ENCODE assay signal across 9 cellular contexts in the genomic region with DNA sequence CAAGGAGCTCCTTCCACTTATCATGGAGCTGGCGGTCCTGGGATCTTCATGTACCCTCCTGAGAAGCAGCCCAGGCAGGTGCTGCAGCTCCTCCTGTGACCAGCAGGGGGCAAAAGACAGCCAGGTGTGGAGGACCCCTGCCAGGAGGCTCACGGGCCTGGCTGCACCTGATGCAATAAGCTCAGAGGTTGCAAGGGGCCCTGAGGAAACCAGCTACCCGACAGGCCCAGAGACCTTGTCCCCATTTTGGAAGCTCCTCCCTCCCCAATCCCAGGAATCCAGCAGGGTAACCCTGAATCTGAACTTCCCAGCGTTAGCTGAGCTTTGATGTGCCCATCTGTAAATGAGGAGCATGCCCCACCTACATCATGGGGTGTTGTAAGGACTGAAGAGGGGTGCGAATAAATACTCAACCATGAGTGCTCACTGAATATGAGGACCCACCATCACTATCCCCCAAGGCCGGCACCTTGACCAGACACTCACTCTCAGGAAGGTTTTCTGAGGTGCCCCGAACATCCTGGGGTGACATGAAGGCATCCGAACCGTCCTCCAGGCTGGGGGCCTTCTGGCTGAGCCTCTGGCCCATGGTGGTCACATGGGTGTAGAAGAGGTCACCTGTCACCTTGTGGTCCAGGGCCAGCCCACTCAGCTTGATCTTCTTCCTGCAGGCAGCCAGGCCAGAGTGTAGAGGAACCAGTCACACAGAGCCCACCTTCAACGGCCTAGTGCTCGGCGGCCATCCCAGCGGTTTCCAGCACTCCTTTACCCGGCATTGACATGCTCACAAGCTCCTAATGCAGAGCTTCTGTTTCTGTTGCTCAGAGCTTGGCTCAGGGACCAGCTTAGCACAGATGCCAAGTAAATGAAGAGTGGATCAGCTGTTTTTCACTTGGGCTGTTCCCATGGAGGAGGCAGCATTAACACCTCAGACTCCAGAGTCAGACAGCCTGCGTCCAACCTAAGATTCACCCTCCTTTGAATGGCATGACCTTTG. TPM values are rescaled to one million over a fixed set of nuclear protein-coding genes. Genes with fewer than 3 reads are reported as not detected.
A peak's percentile ranks its signal among the peaks of the same experiment; 100 is the strongest.
DNase-seq lines count a peak whose midpoint lies in the region; ATAC-seq, FAIRE-seq and TF ChIP-seq lines count a peak whose summit lies in the region.
"Had no signal": no experiment of that assay in that cellular context is flagged by ENCODE, and none has a peak within 500 bp of the region (broad histone marks: within the 10 kb centered on the region; RNA-seq: fewer than 3 reads in every experiment).

No MANE protein-coding gene starts in this region.

- no peaks in the 10 kb centered on the region for H3K27me3 ChIP-seq in CD4-positive, alpha-beta memory T cell (ENCODE audit: insufficient read depth, low read length)
- peaks cover 2% of the 10 kb centered on the region for H3K27me3 ChIP-seq in bronchial epithelial cell (ENCODE audit: control insufficient read depth, insufficient read depth, low read length)

- no peak overlapping the region for H3K4me3 Mint-ChIP-seq in CD4-positive, alpha-beta memory T cell
- H3K4me3 Mint-ChIP-seq in WTC11: no peak overlapping the region

- H3K4me1 ChIP-seq in CD4-positive, alpha-beta memory T cell (ENCODE audit: insufficient read depth, low read length): no peaks in the 10 kb centered on the region

- H3K9me3 Mint-ChIP-seq in CD4-positive, alpha-beta memory T cell: no peaks in the 10 kb centered on the region
- no peaks in the 10 kb centered on the region for H3K9me3 Mint-ChIP-seq in WTC11

- peaks cover 7% of the 10 kb centered on the region for H3K36me3 ChIP-seq in CD4-positive, alpha-beta memory T cell (ENCODE audit: insufficient read depth, low read length)
- no peaks in the 10 kb centered on the region for H3K36me3 ChIP-seq in bronchial epithelial cell (ENCODE audit: control insufficient read depth, insufficient read depth, low read length)

- ATAC-seq in GM21360 (IDR thresholded peaks at IDR 0.05; ENCODE audit: unreplicated experiment): peak; percentile 83
- peak; percentile 83 for ATAC-seq in WTC11
- no peak for ATAC-seq in HG03378 (IDR thresholded peaks at IDR 0.05; ENCODE audit: unreplicated experiment)

- TF ChIP-seq CTCF in WTC11 (IDR thresholded peaks at IDR 0.05) (peak; percentile 93), bronchial epithelial cell (IDR thresholded peaks at IDR 0.05; ENCODE audit: insufficient read depth, low read length, severe bottlenecking) (peak; percentile 92)

- no peak overlapping the region for H3K27ac ChIP-seq in CD4-positive, alpha-beta memory T cell (ENCODE audit: low read depth, low read length)

- DNase-seq in CD4-positive, alpha-beta memory T cell: peak; percentile 64 to 74 (median 67)
- peak; percentile 40 for DNase-seq in KG1 (lab: John Stamatoyannopoulos, UW)
- peak; percentile 95 for DNase-seq in WTC11 (ENCODE audit: low spot score)
- peak; percentile 50 for DNase-seq in bronchial epithelial cell (ENCODE audit: low read depth)
- DNase-seq in medulla oblongata (ENCODE audit: extremely low spot score): peak; percentile 46
- peak; percentile 64 to 69 for DNase-seq in stimulated activated CD8-positive, alpha-beta memory T cell treated with anti-CD3 and anti-CD28 coated beads, Interleukin-4, amount 100 ng/mL, for 4 hours (ENCODE audit: low read depth in 2 of 2, low spot score in 1 of 2)

- H3K4me3 ChIP-seq in CD4-positive, alpha-beta memory T cell (ENCODE audit: low read length in 2 of 2): no peak overlapping the region
- no peak overlapping the region for H3K4me3 ChIP-seq in bronchial epithelial cell (ENCODE audit: low read depth, low read length)

- peaks cover 30% of the 10 kb centered on the region in 2 donors for H3K36me3 Mint-ChIP-seq in CD4-positive, alpha-beta memory T cell
- H3K36me3 Mint-ChIP-seq in WTC11: peaks cover 20% of the 10 kb centered on the region

- H3K27ac Mint-ChIP-seq in CD4-positive, alpha-beta memory T cell: no peak overlapping the region
- peak overlapping the region; percentile 96 for H3K27ac Mint-ChIP-seq in WTC11

- intact Hi-C loops in CD4-positive, alpha-beta memory T cell (cut with micrococcal nuclease): loop anchor here (1.0 to 5.0 kb wide), 4 partner anchors 33 to 306 kb away; no protein-coding TSS in a partner anchor

- H3K9me3 ChIP-seq in CD4-positive, alpha-beta memory T cell (ENCODE audit: control insufficient read depth in 1 of 2, low read length in 2 of 2): no peaks in the 10 kb centered on the region

- no peak for FAIRE-seq in bronchial epithelial cell (lab: Jason Lieb, UNC)

- no peaks in the 10 kb centered on the region for H3K27me3 Mint-ChIP-seq in CD4-positive, alpha-beta memory T cell
- no peaks in the 10 kb centered on the region; the same call in 1 of the 2 replicates for H3K27me3 Mint-ChIP-seq in WTC11 (ENCODE audit: low read depth)

- POLR2A ChIA-PET in CD4-positive, alpha-beta memory T cell (lab: Charles Lee; ENCODE audit: partially characterized antibody): interaction anchor here (0.8 to 3.3 kb wide), 10 partner anchors 10 to 218 kb away, joined by 3 to 30 read pairs (median 4); partner anchors contain the start of genes MED19, SLC43A1, TIMM10 and TMX2
- POLR2A ChIA-PET in WTC11 (lab: Charles Lee): interaction anchor here (0.5 to 2.0 kb wide), 18 partner anchors 11 to 153 kb away, joined by 4 to 37 read pairs (median 6); partner anchors contain the start of genes RTN4RL2, SERPING1, SLC43A1 and TIMM10

- no peaks in the 10 kb centered on the region for H3K4me1 Mint-ChIP-seq in CD4-positive, alpha-beta memory T cell
- H3K4me1 Mint-ChIP-seq in WTC11: peaks cover 15% of the 10 kb centered on the region

- CTCF ChIA-PET in CD4-positive, alpha-beta memory T cell (lab: Charles Lee; ENCODE audit: partially characterized antibody): interaction anchor here (0.6 to 27.6 kb wide), 73 partner anchors 8 to 1196 kb away, joined by 3 to 848 read pairs (median 4); partner anchors contain the start of genes MED19, P2RX3, RTN4RL2 and SELENOH
- CTCF ChIA-PET in WTC11 (lab: Charles Lee): interaction anchor here (0.5 to 8.5 kb wide), 61 partner anchors 9 to 1565 kb away, joined by 3 to 260 read pairs (median 5); partner anchors contain the start of genes BTBD18, CLP1, MED19 and RTN4RL2

TF ChIP-seq in WTC11, 78 proteins besides CTCF, POLR2A, EP300 and RAD21 (continues in another document):
- no peak for TF ChIP-seq E2F1 (CRISPR knock-in tag; IDR thresholded peaks at IDR 0.05)
- peak; percentile 48; the same call in 1 of the 2 replicates for TF ChIP-seq ETV6 (CRISPR knock-in tag; IDR thresholded peaks at IDR 0.05)
- TF ChIP-seq ZBTB21 (CRISPR knock-in tag; IDR thresholded peaks at IDR 0.05; ENCODE audit: borderline replicate concordance): no peak
- no peak for TF ChIP-seq IRF2 (CRISPR knock-in tag; IDR thresholded peaks at IDR 0.05; ENCODE audit: borderline replicate concordance, low read depth)
- 0 out of 2 replicates have a peak, but pooled peaks have one; percentile 53 for TF ChIP-seq E2F5 (CRISPR knock-in tag; IDR thresholded peaks at IDR 0.05)
- TF ChIP-seq, protein P1, sequence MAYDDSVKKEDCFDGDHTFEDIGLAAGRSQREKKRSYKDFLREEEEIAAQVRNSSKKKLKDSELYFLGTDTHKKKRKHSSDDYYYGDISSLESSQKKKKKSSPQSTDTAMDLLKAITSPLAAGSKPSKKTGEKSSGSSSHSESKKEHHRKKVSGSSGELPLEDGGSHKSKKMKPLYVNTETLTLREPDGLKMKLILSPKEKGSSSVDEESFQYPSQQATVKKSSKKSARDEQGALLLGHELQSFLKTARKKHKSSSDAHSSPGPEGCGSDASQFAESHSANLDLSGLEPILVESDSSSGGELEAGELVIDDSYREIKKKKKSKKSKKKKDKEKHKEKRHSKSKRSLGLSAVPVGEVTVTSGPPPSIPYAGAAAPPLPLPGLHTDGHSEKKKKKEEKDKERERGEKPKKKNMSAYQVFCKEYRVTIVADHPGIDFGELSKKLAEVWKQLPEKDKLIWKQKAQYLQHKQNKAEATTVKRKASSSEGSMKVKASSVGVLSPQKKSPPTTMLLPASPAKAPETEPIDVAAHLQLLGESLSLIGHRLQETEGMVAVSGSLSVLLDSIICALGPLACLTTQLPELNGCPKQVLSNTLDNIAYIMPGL (CRISPR knock-in tag; IDR thresholded peaks at IDR 0.05): peak; percentile 55; the same call in 1 of the 2 replicates
- TF ChIP-seq, protein P2, sequence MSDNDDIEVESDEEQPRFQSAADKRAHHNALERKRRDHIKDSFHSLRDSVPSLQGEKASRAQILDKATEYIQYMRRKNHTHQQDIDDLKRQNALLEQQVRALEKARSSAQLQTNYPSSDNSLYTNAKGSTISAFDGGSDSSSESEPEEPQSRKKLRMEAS (CRISPR knock-in tag; IDR thresholded peaks at IDR 0.05): peak; percentile 92

RNA-seq across cellular contexts. Expression of gene SLC43A1, which starts 21.7 kb away (rescaled TPM):
- 10 to 100 TPM; 18.1 to 21.7 TPM for total RNA-seq in CD4-positive, alpha-beta memory T cell
- polyA plus RNA-seq in CD4-positive, alpha-beta memory T cell: 10 to 100 TPM; 14.8 to 19.1 TPM
- total RNA-seq in WTC11 (2021) (20.5 to 27.1 TPM (median 21.5 TPM) in 3 replicates), bronchial epithelial cell (1.0 and 1.3 TPM in 2 replicates)

RNA-seq across cellular contexts. Expression of gene RTN4RL2, which starts 33.5 kb away (rescaled TPM):
- total RNA-seq in CD4-positive, alpha-beta memory T cell: under 1 TPM in 1 of 2 experiments, not detected in 1; 0.17 TPM
- under 1 TPM in 1 of 2 donors, not detected in 1; 0.40 TPM for polyA plus RNA-seq in CD4-positive, alpha-beta memory T cell
- total RNA-seq in WTC11 (2021): 13.8 to 15.5 TPM (median 14.3 TPM) in 3 replicates
- not detected in 2 replicates for total RNA-seq in bronchial epithelial cell

RNA-seq across cellular contexts. Expression of gene TIMM10, which starts 36.7 kb away (rescaled TPM):
- total RNA-seq in CD4-positive, alpha-beta memory T cell: 10 to 100 TPM; 30.4 to 34.6 TPM
- 10 to 100 TPM; 53.1 to 62.1 TPM for polyA plus RNA-seq in CD4-positive, alpha-beta memory T cell
- total RNA-seq in WTC11 (2021): 63.5 to 92.8 TPM (median 68.4 TPM) in 3 replicates
- 71.2 and 86.9 TPM in 2 replicates for total RNA-seq in bronchial epithelial cell

RNA-seq across cellular contexts. Expression of gene SMTNL1, which starts 43.6 kb away (rescaled TPM):
- total RNA-seq in CD4-positive, alpha-beta memory T cell: not detected
- under 1 TPM in 1 of 2 donors, not detected in 1; 0.55 TPM for polyA plus RNA-seq in CD4-positive, alpha-beta memory T cell
- 0.26 to 0.39 TPM (median 0.34 TPM) in 3 replicates for total RNA-seq in WTC11 (2021)
- total RNA-seq in bronchial epithelial cell: not detected in 2 replicates
- total RNA-seq: M059J had no signal

Comparison
In these comparisons a context has a peak if more than half of its experiments do, and no peak if none do; other contexts are left out.
1. DNase-seq: peak in every context shown above with its lines; median percentile 95 in WTC11; 67 in CD4-positive, alpha-beta memory T cell; 66 in stimulated activated CD8-positive, alpha-beta memory T cell treated with anti-CD3 and anti-CD28 coated beads, Interleukin-4, amount 100 ng/mL, for 4 hours; 50 in bronchial epithelial cell; 46 in medulla oblongata; 40 in KG1.
2. RNA of gene RTN4RL2, which starts 33.5 kb away (total RNA-seq): 13.8 to 15.5 TPM in WTC11; 0.17 TPM in CD4-positive, alpha-beta memory T cell and not detected in bronchial epithelial cell; every median in the first group is over 10 times any median in the second.